In the genomic region with DNA sequence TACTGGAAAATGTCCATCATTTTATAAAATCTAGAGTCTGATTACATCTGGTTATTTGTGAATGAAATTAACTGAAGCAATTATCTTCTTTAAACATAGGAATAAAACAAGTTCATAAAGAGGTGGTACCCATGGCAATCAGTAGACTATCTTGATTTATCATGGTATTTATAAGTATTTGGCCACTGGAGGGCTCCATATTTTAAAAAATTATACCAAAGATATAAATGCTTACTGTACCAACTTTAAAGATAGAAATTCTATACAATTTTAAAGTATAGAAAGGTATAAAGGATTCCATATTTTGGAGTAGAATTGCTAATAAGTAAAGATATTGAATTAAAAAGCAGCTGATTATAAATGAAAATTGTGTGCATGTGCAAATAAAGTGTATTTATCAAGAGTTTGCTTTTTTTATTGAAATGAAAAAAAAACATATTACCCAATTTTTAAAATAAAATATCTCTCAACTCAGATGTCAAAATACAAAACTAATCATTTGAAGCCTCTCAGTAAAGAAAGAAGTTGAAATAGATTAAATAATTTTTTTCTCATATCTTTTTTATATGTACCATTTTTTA, we compare ENCODE assay signal across 16 cellular contexts.
DNase-seq lines count a peak whose midpoint lies in the region; ATAC-seq, FAIRE-seq and TF ChIP-seq lines count a peak whose summit lies in the region.
"Had no signal": no experiment of that assay in that cellular context is flagged by ENCODE, and none has a peak within 500 bp of the region (broad histone marks: within the 10 kb centered on the region; RNA-seq: fewer than 3 reads in every experiment).

No MANE protein-coding gene starts in this region.

- no peak for FAIRE-seq in A549 (lab: Jason Lieb, UNC)
- peak; percentile 28 for FAIRE-seq in GM19239 (lab: Jason Lieb, UNC)
- FAIRE-seq: TTC549 had no signal

- TF ChIP-seq POLR2A in A549 (IDR thresholded peaks at IDR 0.05; ENCODE audit: low read length) = no peak

- H3K9me3 ChIP-seq in A549 (no peaks in the 10 kb centered on the region), PC-9 (ENCODE audit: insufficient read depth, low read depth) (no peaks in the 10 kb centered on the region)
- H3K9me3 ChIP-seq: SJCRH30, thoracic aorta had no signal

- TF ChIP-seq EP300 in A549 (IDR thresholded peaks at IDR 0.05) = no peak

- no peaks in the 10 kb centered on the region for H3K4me1 ChIP-seq in A549
- no peaks in the 10 kb centered on the region for H3K4me1 ChIP-seq in PC-9 (replicated peaks; ENCODE audit: insufficient read depth)
- H3K4me1 ChIP-seq: SJCRH30 had no signal

- H3K36me3 ChIP-seq in PC-9 (ENCODE audit: low read depth) = no peaks in the 10 kb centered on the region
- H3K36me3 ChIP-seq: SJCRH30, thoracic aorta had no signal

- H3K9me2 ChIP-seq in PC-9 (ENCODE audit: insufficient read depth) = no peaks in the 10 kb centered on the region

- peak; percentile 27; the same call in 1 of the 3 replicates for TF ChIP-seq CTCF in A549 (IDR thresholded peaks at IDR 0.05)
- TF ChIP-seq CTCF in PC-9 (conservative IDR thresholded peaks at IDR 0.05) = peak; percentile 63
- TF ChIP-seq CTCF in fibroblast of mammary gland (conservative IDR thresholded peaks at IDR 0.05; ENCODE audit: control insufficient read depth, insufficient read depth, low read depth, low read length) = peak; percentile 28

- no peaks in the 10 kb centered on the region for H3K27me3 ChIP-seq in PC-9 (ENCODE audit: insufficient read depth, low read depth)
- H3K27me3 ChIP-seq: SJCRH30 had no signal

- H3F3A ChIP-seq in PC-9 (ENCODE audit: insufficient read depth, low read depth) = no peaks in the 10 kb centered on the region

- H2AFZ ChIP-seq in PC-9 = no peak overlapping the region

- H3K4me3 ChIP-seq in A549 (no peak overlapping the region), PC-9 (no peak overlapping the region), fibroblast of mammary gland (ENCODE audit: control insufficient read depth, low read depth, low read length) (no peak overlapping the region)
- H3K4me3 ChIP-seq: SJCRH30, thoracic aorta had no signal

- H3K79me2 ChIP-seq in PC-9 (ENCODE audit: low read depth) = no peaks in the 10 kb centered on the region

- intact Hi-C loops in PC-9 (cut with micrococcal nuclease; ENCODE audit: unreplicated experiment) = no loop called here

- POLR2A ChIA-PET in A549 (lab: Yijun Ruan, JAX) (no interaction called here), PC-9 (lab: Charles Lee; ENCODE audit: unreplicated experiment) (no interaction called here)

- H3K4me2 ChIP-seq in A549 (no peak overlapping the region), PC-9 (no peak overlapping the region)

- no peak for TF ChIP-seq RAD21 in A549 (conservative IDR thresholded peaks at IDR 0.05 in 1 of 2, IDR thresholded peaks at IDR 0.05 in 1 of 2)

- ATAC-seq in A549 (no peak), GM18907 (IDR thresholded peaks at IDR 0.05; ENCODE audit: unreplicated experiment) (no peak), HG03045 (IDR thresholded peaks at IDR 0.05; ENCODE audit: unreplicated experiment) (no peak)

- BruUV-seq in PC-9 (replicated peaks; lab: Mats Ljungman, UMichigan) = no TSS peak

- CTCF ChIA-PET in A549 (lab: Yijun Ruan, JAX) = interaction anchor here (1.3 kb wide), 1 partner anchor 12 kb away, joined by 3 read pairs; no protein-coding TSS in a partner anchor
- CTCF ChIA-PET in PC-9 (lab: Charles Lee) = no interaction called here

- DNase-seq in A549 (ENCODE audit: low read depth in 1 of 2, low spot score in 1 of 2) (no peak), GM19239 (ENCODE audit: insufficient read length, low spot score) (no peak), PC-9 (no peak), fibroblast of mammary gland (ENCODE audit: low read depth) (peak; percentile 16), substantia nigra (lab: John Stamatoyannopoulos, UW) (no peak), NCI-H526 treated with DMSO at 0.1 percent for 48 hours (lab: John Stamatoyannopoulos, UW) (no peak)
- DNase-seq: activated gamma-delta T cell treated with Interleukin-2 at 50 U/mL for 16 hours; DMS79 treated with DMSO at 0.1 percent for 48 hours; effector CD4-positive, alpha-beta T cell; NCI-H1436; NCI-H510A treated with DMSO at 0.1 percent for 48 hours; SJCRH30 had no signal

- H3K27ac ChIP-seq in A549 (no peak overlapping the region), PC-9 (no peak overlapping the region), substantia nigra (ENCODE audit: low read depth, low read length, poor library complexity, severe bottlenecking) (no peak overlapping the region)
- H3K27ac ChIP-seq: SJCRH30, thoracic aorta had no signal

- H4K20me1 ChIP-seq in PC-9 (ENCODE audit: insufficient read depth) = peaks cover 6% of the 10 kb centered on the region

TF ChIP-seq in A549, 52 proteins besides CTCF, POLR2A, EP300 and RAD21:
- TF ChIP-seq ESRRA (IDR thresholded peaks at IDR 0.05; ENCODE audit: borderline replicate concordance, low read length) = no peak
- no peak for TF ChIP-seq REST (IDR thresholded peaks at IDR 0.05)
- no peak for TF ChIP-seq GATA3 (IDR thresholded peaks at IDR 0.05; ENCODE audit: borderline replicate concordance)
- TF ChIP-seq JUN (IDR thresholded peaks at IDR 0.05) = no peak
- no peak for TF ChIP-seq NPAS2 (CRISPR knock-in tag; IDR thresholded peaks at IDR 0.05; ENCODE audit: borderline replicate concordance)
- no peak for TF ChIP-seq MAZ (IDR thresholded peaks at IDR 0.05; ENCODE audit: borderline replicate concordance, low read depth, low read length)
- no peak for TF ChIP-seq RCOR1 (IDR thresholded peaks at IDR 0.05; ENCODE audit: low read depth, low read length)
- TF ChIP-seq MYC (IDR thresholded peaks at IDR 0.05; ENCODE audit: borderline replicate concordance, low read length) = no peak
- TF ChIP-seq, protein P1, sequence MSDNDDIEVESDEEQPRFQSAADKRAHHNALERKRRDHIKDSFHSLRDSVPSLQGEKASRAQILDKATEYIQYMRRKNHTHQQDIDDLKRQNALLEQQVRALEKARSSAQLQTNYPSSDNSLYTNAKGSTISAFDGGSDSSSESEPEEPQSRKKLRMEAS (IDR thresholded peaks at IDR 0.05) = no peak
- no peak for TF ChIP-seq EHF (CRISPR knock-in tag; IDR thresholded peaks at IDR 0.05)
- no peak for TF ChIP-seq HOXB13 (CRISPR knock-in tag; IDR thresholded peaks at IDR 0.05; ENCODE audit: low read depth)
- TF ChIP-seq FOSB (CRISPR knock-in tag; IDR thresholded peaks at IDR 0.05) = no peak
- TF ChIP-seq FOSL2 (IDR thresholded peaks at IDR 0.05) = no peak
- TF ChIP-seq FOSL2 (CRISPR knock-in tag; IDR thresholded peaks at IDR 0.05) = no peak
- TF ChIP-seq KDM1A (IDR thresholded peaks at IDR 0.05; ENCODE audit: low read depth) = no peak
- no peak for TF ChIP-seq ZFP36 (IDR thresholded peaks at IDR 0.05; ENCODE audit: borderline replicate concordance, partially characterized antibody)
- no peak for TF ChIP-seq ZNF302 (CRISPR knock-in tag; IDR thresholded peaks at IDR 0.05)
- no peak for TF ChIP-seq PBX3 (IDR thresholded peaks at IDR 0.05)
